Comparison of ENCODE assay signal across 1 cellular context in genomic region chr19:31307270-31307669, GRCh38.
TF ChIP-seq lines count a peak whose summit lies in the region.

No MANE protein-coding gene starts in this region.

TF ChIP-seq in H1, 55 proteins besides CTCF, POLR2A, EP300 and RAD21 (continued from another document):
- TF ChIP-seq ATF2 (IDR thresholded peaks at IDR 0.05; ENCODE audit: low read length) (no peak), SAP30 (IDR thresholded peaks at IDR 0.05; ENCODE audit: insufficient read depth, insufficient replicate concordance, low read length) (no peak), RNF2 (IDR thresholded peaks at IDR 0.05; ENCODE audit: borderline replicate concordance, low read depth, low read length, missing control alignments, poor library complexity, severe bottlenecking) (no peak), TAF7 (optimal IDR thresholded peaks at IDR 0.05; ENCODE audit: borderline replicate concordance, low read depth, low read length) (no peak), CEBPB (IDR thresholded peaks at IDR 0.05; ENCODE audit: low read depth, low read length) (no peak), HDAC2 (IDR thresholded peaks at IDR 0.05; ENCODE audit: borderline replicate concordance in 1 of 2, low read depth in 2 of 2, low read length in 2 of 2) (no peak), SP2 (IDR thresholded peaks at IDR 0.05; ENCODE audit: low read length) (no peak), CTBP2 (IDR thresholded peaks at IDR 0.05; ENCODE audit: borderline replicate concordance, insufficient read depth, insufficient read length, low read length) (no peak), BRCA1 (IDR thresholded peaks at IDR 0.05; ENCODE audit: low read depth, low read length) (no peak), TEAD4 (IDR thresholded peaks at IDR 0.05; ENCODE audit: low read depth, low read length) (no peak), BCL11A (IDR thresholded peaks at IDR 0.05; ENCODE audit: low read depth in 2 of 2, low read length in 2 of 2) (no peak), NANOG (IDR thresholded peaks at IDR 0.05; ENCODE audit: insufficient read depth, low read depth, low read length, poor library complexity, severe bottlenecking) (no peak), KDM1A (IDR thresholded peaks at IDR 0.05; ENCODE audit: borderline replicate concordance, low read length) (no peak), BACH1 (IDR thresholded peaks at IDR 0.05; ENCODE audit: low read length) (no peak)
- TF ChIP-seq, protein P1, sequence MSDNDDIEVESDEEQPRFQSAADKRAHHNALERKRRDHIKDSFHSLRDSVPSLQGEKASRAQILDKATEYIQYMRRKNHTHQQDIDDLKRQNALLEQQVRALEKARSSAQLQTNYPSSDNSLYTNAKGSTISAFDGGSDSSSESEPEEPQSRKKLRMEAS (IDR thresholded peaks at IDR 0.05), result no peak
TF ChIP-seq in H1: peak in this region for 0.
